1 cellular context compared by ENCODE assay signal in the genomic region with DNA sequence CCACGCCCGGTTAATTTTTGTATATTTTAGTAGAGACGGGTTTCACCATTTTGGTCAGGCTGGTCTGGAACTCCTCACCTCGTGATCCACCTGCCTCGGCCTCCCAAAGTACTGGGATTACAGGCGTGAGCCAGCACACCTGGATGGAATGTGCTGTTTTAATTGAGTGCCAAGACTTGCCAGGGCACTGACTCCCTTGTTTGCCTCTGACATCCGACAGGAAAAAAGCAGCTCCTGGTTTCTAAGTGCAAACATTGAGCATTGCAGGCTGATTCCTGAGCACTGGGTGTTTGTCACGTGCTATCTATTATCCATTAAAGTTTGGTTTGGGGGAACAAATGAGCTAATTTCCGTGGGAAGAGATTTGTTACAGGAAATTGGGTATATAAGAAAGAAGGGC.
TF ChIP-seq lines count a peak whose summit lies in the region.

No MANE protein-coding gene starts in this region.

TF ChIP-seq in HepG2, 621 proteins besides CTCF, POLR2A, EP300 and RAD21 (continued from another document):
- TF ChIP-seq, protein P1, sequence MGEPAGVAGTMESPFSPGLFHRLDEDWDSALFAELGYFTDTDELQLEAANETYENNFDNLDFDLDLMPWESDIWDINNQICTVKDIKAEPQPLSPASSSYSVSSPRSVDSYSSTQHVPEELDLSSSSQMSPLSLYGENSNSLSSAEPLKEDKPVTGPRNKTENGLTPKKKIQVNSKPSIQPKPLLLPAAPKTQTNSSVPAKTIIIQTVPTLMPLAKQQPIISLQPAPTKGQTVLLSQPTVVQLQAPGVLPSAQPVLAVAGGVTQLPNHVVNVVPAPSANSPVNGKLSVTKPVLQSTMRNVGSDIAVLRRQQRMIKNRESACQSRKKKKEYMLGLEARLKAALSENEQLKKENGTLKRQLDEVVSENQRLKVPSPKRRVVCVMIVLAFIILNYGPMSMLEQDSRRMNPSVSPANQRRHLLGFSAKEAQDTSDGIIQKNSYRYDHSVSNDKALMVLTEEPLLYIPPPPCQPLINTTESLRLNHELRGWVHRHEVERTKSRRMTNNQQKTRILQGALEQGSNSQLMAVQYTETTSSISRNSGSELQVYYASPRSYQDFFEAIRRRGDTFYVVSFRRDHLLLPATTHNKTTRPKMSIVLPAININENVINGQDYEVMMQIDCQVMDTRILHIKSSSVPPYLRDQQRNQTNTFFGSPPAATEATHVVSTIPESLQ (CRISPR knock-in tag; conservative IDR thresholded peaks at IDR 0.05), result no peak
- TF ChIP-seq ZNF383 (CRISPR knock-in tag; IDR thresholded peaks at IDR 0.05; ENCODE audit: borderline replicate concordance) (no peak), RFX1 (IDR thresholded peaks at IDR 0.05) (no peak), SMC3 (IDR thresholded peaks at IDR 0.05; ENCODE audit: low read length) (no peak), ZFYVE20 (CRISPR knock-in tag; IDR thresholded peaks at IDR 0.05; ENCODE audit: borderline replicate concordance, low read depth) (no peak)
- TF ChIP-seq, protein P2, sequence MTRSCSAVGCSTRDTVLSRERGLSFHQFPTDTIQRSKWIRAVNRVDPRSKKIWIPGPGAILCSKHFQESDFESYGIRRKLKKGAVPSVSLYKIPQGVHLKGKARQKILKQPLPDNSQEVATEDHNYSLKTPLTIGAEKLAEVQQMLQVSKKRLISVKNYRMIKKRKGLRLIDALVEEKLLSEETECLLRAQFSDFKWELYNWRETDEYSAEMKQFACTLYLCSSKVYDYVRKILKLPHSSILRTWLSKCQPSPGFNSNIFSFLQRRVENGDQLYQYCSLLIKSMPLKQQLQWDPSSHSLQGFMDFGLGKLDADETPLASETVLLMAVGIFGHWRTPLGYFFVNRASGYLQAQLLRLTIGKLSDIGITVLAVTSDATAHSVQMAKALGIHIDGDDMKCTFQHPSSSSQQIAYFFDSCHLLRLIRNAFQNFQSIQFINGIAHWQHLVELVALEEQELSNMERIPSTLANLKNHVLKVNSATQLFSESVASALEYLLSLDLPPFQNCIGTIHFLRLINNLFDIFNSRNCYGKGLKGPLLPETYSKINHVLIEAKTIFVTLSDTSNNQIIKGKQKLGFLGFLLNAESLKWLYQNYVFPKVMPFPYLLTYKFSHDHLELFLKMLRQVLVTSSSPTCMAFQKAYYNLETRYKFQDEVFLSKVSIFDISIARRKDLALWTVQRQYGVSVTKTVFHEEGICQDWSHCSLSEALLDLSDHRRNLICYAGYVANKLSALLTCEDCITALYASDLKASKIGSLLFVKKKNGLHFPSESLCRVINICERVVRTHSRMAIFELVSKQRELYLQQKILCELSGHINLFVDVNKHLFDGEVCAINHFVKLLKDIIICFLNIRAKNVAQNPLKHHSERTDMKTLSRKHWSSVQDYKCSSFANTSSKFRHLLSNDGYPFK (CRISPR knock-in tag; IDR thresholded peaks at IDR 0.05; ENCODE audit: borderline replicate concordance), result no peak
- TF ChIP-seq, protein P3, sequence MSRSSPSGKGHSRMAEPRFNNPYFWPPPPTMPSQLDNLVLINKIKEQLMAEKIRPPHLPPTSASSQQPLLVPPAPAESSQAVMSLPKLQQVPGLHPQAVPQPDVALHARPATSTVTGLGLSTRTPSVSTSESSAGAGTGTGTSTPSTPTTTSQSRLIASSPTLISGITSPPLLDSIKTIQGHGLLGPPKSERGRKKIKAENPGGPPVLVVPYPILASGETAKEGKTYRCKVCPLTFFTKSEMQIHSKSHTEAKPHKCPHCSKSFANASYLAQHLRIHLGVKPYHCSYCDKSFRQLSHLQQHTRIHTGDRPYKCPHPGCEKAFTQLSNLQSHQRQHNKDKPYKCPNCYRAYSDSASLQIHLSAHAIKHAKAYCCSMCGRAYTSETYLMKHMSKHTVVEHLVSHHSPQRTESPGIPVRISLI (CRISPR knock-in tag; IDR thresholded peaks at IDR 0.05; ENCODE audit: borderline replicate concordance), result no peak
